In genomic region chr4:6222761-6223292, GRCh38 we compare ENCODE assay signal across 14 cellular contexts. TPM values are rescaled to one million over a fixed set of nuclear protein-coding genes. Genes with fewer than 3 reads are reported as not detected.
DNase-seq lines count a peak whose midpoint lies in the region; ATAC-seq, FAIRE-seq and TF ChIP-seq lines count a peak whose summit lies in the region.
"Had no signal": no experiment of that assay in that cellular context is flagged by ENCODE, and none has a peak within 500 bp of the region (broad histone marks: within the 10 kb centered on the region; RNA-seq: fewer than 3 reads in every experiment).

No MANE protein-coding gene starts in this region.

- H3K4me1 ChIP-seq in pancreas, result peaks cover 0 to 4% (median 0%) of the 10 kb centered on the region in 3 donors
- no peaks in the 10 kb centered on the region for H3K4me1 ChIP-seq in OCI-LY7 (ENCODE audit: insufficient read depth, low read length, poor library complexity, severe bottlenecking)
- H3K4me1 ChIP-seq: A549 had no signal

- no TSS peak for BruUV-seq in OCI-LY7 (replicated peaks; lab: Mats Ljungman, UMichigan)

- intact Hi-C loops in pancreas (cut with DNase I) (no loop called here), OCI-LY7 (cut with micrococcal nuclease; ENCODE audit: unreplicated experiment) (no loop called here)

- FAIRE-seq in pancreas (lab: Jason Lieb, UNC), result no peak
- FAIRE-seq: A549 had no signal

- 55 to 58% methylated on average over 10 of the region's 10 CpGs for WGBS in pancreas, 2 donors

- H4K20me1 ChIP-seq in OCI-LY7 (ENCODE audit: insufficient read depth, low read length), result no peaks in the 10 kb centered on the region

- no peak overlapping the region for H3K4me3 ChIP-seq in pancreas
- no peak overlapping the region for H3K4me3 ChIP-seq in OCI-LY7 (ENCODE audit: low read depth, low read length, poor library complexity, severe bottlenecking)
- H3K4me3 ChIP-seq: A549 had no signal

- CTCF ChIA-PET in OCI-LY7 (lab: Charles Lee; ENCODE audit: unreplicated experiment), result no interaction called here

- no peak overlapping the region for H2AFZ ChIP-seq in OCI-LY7 (ENCODE audit: low read length)

- no peaks in the 10 kb centered on the region for H3K9me2 ChIP-seq in OCI-LY7 (ENCODE audit: insufficient read depth, low read length)

- peaks cover 0 to 11% (median 0%) of the 10 kb centered on the region in 4 donors for H3K27me3 ChIP-seq in pancreas

- H3K9me3 ChIP-seq in pancreas (no peaks in the 10 kb centered on the region), OCI-LY7 (ENCODE audit: low read length) (no peaks in the 10 kb centered on the region)
- H3K9me3 ChIP-seq: A549 had no signal

- no peaks in the 10 kb centered on the region for H3K79me2 ChIP-seq in OCI-LY7 (ENCODE audit: insufficient read depth, low read depth, low read length)

- POLR2A ChIA-PET in OCI-LY7 (lab: Charles Lee), result no interaction called here

- no peak overlapping the region for H3K4me2 ChIP-seq in OCI-LY7 (ENCODE audit: low read length)
- H3K4me2 ChIP-seq: A549 had no signal

- H3K27ac ChIP-seq in pancreas, result no peak overlapping the region
- no peak overlapping the region for H3K27ac ChIP-seq in OCI-LY7 (ENCODE audit: low read depth, low read length, poor library complexity, severe bottlenecking)
- H3K27ac ChIP-seq: A549, esophagus muscularis mucosa, tibial nerve had no signal

- DNase-seq in NCI-H1436 (lab: John Stamatoyannopoulos, UW), result peak; percentile 18
- DNase-seq in NCI-H1436 treated with DMSO at 0.1 percent for 48 hours (lab: John Stamatoyannopoulos, UW), result no peak
- peak; percentile 38 for DNase-seq in NCI-H2171 treated with DMSO at 0.1 percent for 48 hours (lab: John Stamatoyannopoulos, UW)
- DNase-seq in dermis blood vessel endothelial cell, result peak; percentile 28
- DNase-seq in pancreas, result peak in 2 of 6 donors; percentile 31 to 53
- DNase-seq in OCI-LY7 (ENCODE audit: low spot score), result no peak
- DNase-seq: activated CD4-positive, alpha-beta T cell treated with anti-CD3 and anti-CD28 coated beads for 36 hours; NK-92 treated with Interleukin-12 subunit alpha and Interleukin-12 subunit beta, amount 100 ng/mL, for 24 hours had no signal

- H3K36me3 ChIP-seq in pancreas, result no peaks in the 10 kb centered on the region
- no peaks in the 10 kb centered on the region for H3K36me3 ChIP-seq in OCI-LY7 (ENCODE audit: insufficient read depth, low read length)
- H3K36me3 ChIP-seq: esophagus muscularis mucosa had no signal

- peak in 3 of 4 donors; percentile 32 to 65 (median 57) for ATAC-seq in pancreas
- no peak for ATAC-seq in HG02852 (IDR thresholded peaks at IDR 0.05; ENCODE audit: unreplicated experiment)
- ATAC-seq in HG03108 (IDR thresholded peaks at IDR 0.05; ENCODE audit: unreplicated experiment), result no peak
- ATAC-seq: A549; activated CD4-positive, alpha-beta T cell treated with anti-CD3 and anti-CD28 coated beads for 36 hours had no signal

- no peak for TF ChIP-seq CTCF in pancreas (IDR thresholded peaks at IDR 0.05)
- no peak for TF ChIP-seq CTCF in OCI-LY7 (conservative IDR thresholded peaks at IDR 0.05; ENCODE audit: low read length)

RNA-seq across cellular contexts. Expression of gene JAKMIP1, which starts 22.5 kb away (rescaled TPM):
- total RNA-seq in dermis blood vessel endothelial cell (not detected in 2 replicates), pancreas (under 1 TPM; 0.16 to 0.98 (median 0.44) TPM), OCI-LY7 (2022) (4.0 and 4.6 TPM in 2 replicates)
- 1 to 10 TPM; 1.1 to 4.3 TPM for polyA plus RNA-seq in pancreas
- 5.1 and 6.0 TPM in 2 replicates for total RNA-seq in OCI-LY7 (2014; rRNA removed; shearing (Covaris generic))
- total RNA-seq: smooth muscle cell had no signal
- polyA plus RNA-seq: A549 had no signal

RNA-seq across cellular contexts. Expression of gene WFS1, which starts 46.8 kb away (rescaled TPM):
- 74.7 and 116 TPM in 2 replicates for total RNA-seq in dermis blood vessel endothelial cell
- 10 to 100 TPM; 10.2 to 17.2 (median 14.2) TPM for total RNA-seq in pancreas
- polyA plus RNA-seq in pancreas, result 10 to 100 TPM; 14.9 to 28.7 TPM
- 4.9 and 6.1 TPM in 2 replicates for total RNA-seq in OCI-LY7 (2014; rRNA removed; shearing (Covaris generic))
- 14.3 and 14.5 TPM in 2 replicates for total RNA-seq in OCI-LY7 (2022)

Comparison
In these comparisons a context has a peak if more than half of its experiments do, and no peak if none do; other contexts are left out.
1. DNase-seq: peak in NCI-H1436 (single experiment), NCI-H2171 treated with DMSO at 0.1 percent for 48 hours (single experiment) and dermis blood vessel endothelial cell (single experiment); none in NCI-H1436 treated with DMSO at 0.1 percent for 48 hours (single experiment) and OCI-LY7 (single experiment).
2. ATAC-seq: peak in pancreas (3 of 4); none in HG02852 (single experiment) and HG03108 (single experiment).